Comparison of ENCODE assay signal across 12 cellular contexts in the genomic region with DNA sequence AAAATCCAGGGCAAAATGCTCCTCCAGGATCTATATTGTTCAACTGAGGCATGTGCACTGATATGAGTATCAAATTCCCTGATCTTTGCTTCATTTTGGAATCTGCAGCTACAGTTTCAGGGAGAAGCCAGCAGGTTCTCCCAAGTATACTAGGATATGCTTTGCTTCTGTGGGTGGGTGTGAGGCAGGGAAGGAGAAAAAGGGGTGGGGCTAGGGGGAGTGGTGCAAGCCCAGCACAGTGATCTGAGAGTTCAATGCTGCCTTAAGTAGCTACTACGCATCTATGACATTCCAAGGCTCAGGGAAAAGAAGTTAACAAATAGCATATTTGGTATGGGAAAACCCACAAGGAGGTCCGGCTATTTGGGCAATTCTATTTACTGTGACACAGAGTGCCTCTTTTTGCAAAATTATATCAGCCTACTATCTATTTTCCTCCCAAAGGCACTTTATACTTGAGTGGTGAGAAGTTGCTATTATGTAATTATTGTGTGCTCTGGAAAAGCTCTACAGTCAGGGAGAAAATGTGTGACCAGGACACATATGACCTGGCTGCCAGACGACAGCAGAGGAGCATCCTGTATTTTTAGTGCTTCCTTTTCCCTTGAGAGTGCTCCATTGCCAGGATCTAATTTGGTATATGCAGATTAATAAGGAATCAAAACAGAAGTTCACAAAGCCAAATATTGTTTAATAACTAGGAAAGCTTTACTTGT.
"Had no signal": no experiment of that assay in that cellular context is flagged by ENCODE, and none has a peak within 500 bp of the region (broad histone marks: within the 10 kb centered on the region; RNA-seq: fewer than 3 reads in every experiment).

No MANE protein-coding gene starts in this region.

- H3K27ac ChIP-seq: coronary artery had no signal

- H3K4me3 ChIP-seq: coronary artery had no signal

- ATAC-seq: activated CD4-positive, alpha-beta T cell treated with anti-CD3 and anti-CD28 coated beads for 36 hours; activated CD8-positive, alpha-beta T cell treated with anti-CD3 and anti-CD28 coated beads, Interleukin-2, amount 10 ng/mL, durations not matched to agents 7 days and 5 days; activated T-helper 17 cell treated with anti-CD3 and anti-CD28 coated beads, Interleukin-2, amount 50 U/mL, for 72 hours; left lobe of liver; stimulated activated naive CD8-positive, alpha-beta T cell treated with anti-CD3 and anti-CD28 coated beads, Interleukin-15, Interleukin-2, amounts not matched to agents 100 U/mL and 50 U/mL, for 24 hours; T-cell had no signal

- DNase-seq: activated CD4-positive, alpha-beta T cell treated with anti-CD3 and anti-CD28 coated beads for 36 hours; activated CD8-positive, alpha-beta T cell treated with anti-CD3 and anti-CD28 coated beads, Interleukin-2, amount 10 ng/mL, durations not matched to agents 7 days and 5 days; activated naive CD4-positive, alpha-beta T cell treated with anti-CD3 and anti-CD28 coated beads for 36 hours; effector CD4-positive, alpha-beta T cell; stimulated activated CD4-positive, alpha-beta T cell treated with anti-CD3 and anti-CD28 coated beads, Interleukin-4, amount 100 ng/mL, for 1 hour; stimulated activated CD8-positive, alpha-beta memory T cell treated with anti-CD3 and anti-CD28 coated beads, Interleukin-4, amount 100 ng/mL, for 48 hours; stimulated activated naive CD8-positive, alpha-beta T cell treated with anti-CD3 and anti-CD28 coated beads, Interleukin-15, Interleukin-2, amounts not matched to agents 100 U/mL and 50 U/mL, for 24 hours; T-cell; T1000 had no signal
